ENCODE assay signal across 32 cellular contexts in the genomic region with DNA sequence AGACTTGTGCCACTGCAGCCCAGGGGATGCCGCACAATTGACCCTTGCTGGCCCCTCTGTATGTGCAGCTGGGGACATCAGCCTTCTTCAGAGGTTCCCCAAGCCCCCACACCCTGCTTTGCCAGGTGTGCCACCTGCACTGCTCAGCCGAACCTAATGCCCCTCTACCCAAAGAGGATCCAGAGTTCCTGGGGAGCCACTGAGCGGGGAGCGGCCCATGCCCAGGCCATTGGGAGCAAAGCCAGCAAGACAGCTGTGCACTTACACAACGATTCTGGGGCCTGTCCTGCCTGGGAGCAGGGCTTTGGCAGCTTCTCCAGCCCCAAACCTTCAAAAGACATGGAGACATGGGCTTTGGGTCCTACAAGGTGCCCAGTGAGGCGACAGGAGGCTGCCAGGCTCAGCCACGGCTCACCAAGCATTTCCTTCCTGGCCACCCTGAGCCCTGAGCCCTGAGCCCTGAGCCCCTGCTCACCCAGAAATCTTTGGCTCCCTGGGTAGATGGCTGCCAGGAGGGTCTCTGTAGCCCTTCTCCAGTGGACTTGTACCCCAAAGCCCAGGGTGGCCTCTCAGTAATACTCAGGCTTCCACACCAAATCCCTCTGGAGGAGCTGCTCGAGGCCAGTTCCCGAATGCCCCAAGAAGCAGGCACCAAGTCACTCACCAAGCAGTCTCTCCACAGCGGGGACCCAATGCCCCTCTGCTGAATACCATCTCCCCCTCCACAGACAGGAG. TPM values are rescaled to one million over a fixed set of nuclear protein-coding genes. Genes with fewer than 3 reads are reported as not detected.
"Had no signal": no experiment of that assay in that cellular context is flagged by ENCODE, and none has a peak within 500 bp of the region (broad histone marks: within the 10 kb centered on the region; RNA-seq: fewer than 3 reads in every experiment).

No MANE protein-coding gene starts in this region.

- H3K9me3 ChIP-seq: gastroesophageal sphincter, right lobe of liver, thoracic aorta had no signal

- H3K27me3 ChIP-seq: cardiac muscle cell, gastroesophageal sphincter, right lobe of liver had no signal

- H3K4me1 ChIP-seq: gastroesophageal sphincter, right lobe of liver had no signal

- H3K4me3 ChIP-seq: cardiac muscle cell, gastroesophageal sphincter, right lobe of liver, skin epidermis, thoracic aorta had no signal

- ATAC-seq: activated T-cell treated with anti-CD3 and anti-CD28 coated beads, Interleukin-2, amount 50 U/mL, for 4 hours; activated T-helper 17 cell treated with anti-CD3 and anti-CD28 coated beads, Interleukin-2, amount 50 U/mL, for 72 hours; effector memory CD8-positive, alpha-beta T cell; gastroesophageal sphincter; left colon; naive thymus-derived CD8-positive, alpha-beta T cell; stimulated activated effector memory CD8-positive, alpha-beta T cell treated with anti-CD3 and anti-CD28 coated beads, Interleukin-12 subunit alpha, Interleukin-12 subunit beta, amount 100 ng/mL, for 72 hours had no signal

- H3K36me3 ChIP-seq: cardiac muscle cell, gastroesophageal sphincter, right lobe of liver, thoracic aorta had no signal

- DNase-seq: activated CD4-positive, alpha-beta memory T cell treated with anti-CD3 and anti-CD28 coated beads for 36 hours; activated CD4-positive, CD25-positive, alpha-beta regulatory T cell treated with anti-CD3 and anti-CD28 coated beads, Interleukin-2, amount 50 U/mL, for 72 hours; activated gamma-delta T cell treated with Interleukin-2 at 50 U/mL for 16 hours; activated T-cell treated with anti-CD3 and anti-CD28 coated beads, Interleukin-2, amount 50 U/mL, for 4 hours; anterior cingulate cortex; cerebellar nuclear complex; cortex of kidney; effector memory CD8-positive, alpha-beta T cell; hippocampal formation; kidney; left colon; naive thymus-derived CD8-positive, alpha-beta T cell; occipital lobe; right lobe of liver; stimulated activated CD4-positive, alpha-beta T cell treated with anti-CD3 and anti-CD28 coated beads, Interleukin-4, amount 100 ng/mL, for 24 hours; T-helper 2 cell; trophoblast cell had no signal

- H3K27ac ChIP-seq: cardiac muscle cell, gastroesophageal sphincter, right lobe of liver, skin epidermis, thoracic aorta had no signal

RNA-seq across cellular contexts. Expression of a gene that starts 13.0 kb away (rescaled TPM):
- total RNA-seq: activated CD4-positive, alpha-beta memory T cell treated with anti-CD3 and anti-CD28 coated beads for 36 hours; activated CD4-positive, alpha-beta T cell treated with anti-CD3 and anti-CD28 coated beads, Interleukin-2, amount 10 ng/mL, durations not matched to agents 24 days and 14 days; activated T-cell treated with anti-CD3 and anti-CD28 coated beads, Interleukin-2, amount 50 U/mL, for 4 hours; activated T-helper 17 cell treated with anti-CD3 and anti-CD28 coated beads, Interleukin-2, amount 50 U/mL, for 72 hours; endothelial cell of umbilical vein; fibroblast of lung; fibroblast of villous mesenchyme; gastroesophageal sphincter; kidney; left colon; naive thymus-derived CD8-positive, alpha-beta T cell; neural crest cell; occipital lobe; posterior vena cava; right lobe of liver; subcutaneous adipose tissue; thoracic aorta had no signal
- polyA plus RNA-seq: adipose tissue; cardiac muscle cell; endothelial cell of umbilical vein; esophagus; fibroblast of lung; naive thymus-derived CD8-positive, alpha-beta T cell had no signal

RNA-seq across cellular contexts. Expression of a gene that starts 23.1 kb away (rescaled TPM):
- polyA plus RNA-seq: cardiac muscle cell had no signal

RNA-seq across cellular contexts. Expression of a gene that starts 57.7 kb away (rescaled TPM):
- total RNA-seq: occipital lobe had no signal
- polyA plus RNA-seq: cardiac muscle cell, fibroblast of lung had no signal
